1 cellular context compared by ENCODE assay signal in the genomic region with DNA sequence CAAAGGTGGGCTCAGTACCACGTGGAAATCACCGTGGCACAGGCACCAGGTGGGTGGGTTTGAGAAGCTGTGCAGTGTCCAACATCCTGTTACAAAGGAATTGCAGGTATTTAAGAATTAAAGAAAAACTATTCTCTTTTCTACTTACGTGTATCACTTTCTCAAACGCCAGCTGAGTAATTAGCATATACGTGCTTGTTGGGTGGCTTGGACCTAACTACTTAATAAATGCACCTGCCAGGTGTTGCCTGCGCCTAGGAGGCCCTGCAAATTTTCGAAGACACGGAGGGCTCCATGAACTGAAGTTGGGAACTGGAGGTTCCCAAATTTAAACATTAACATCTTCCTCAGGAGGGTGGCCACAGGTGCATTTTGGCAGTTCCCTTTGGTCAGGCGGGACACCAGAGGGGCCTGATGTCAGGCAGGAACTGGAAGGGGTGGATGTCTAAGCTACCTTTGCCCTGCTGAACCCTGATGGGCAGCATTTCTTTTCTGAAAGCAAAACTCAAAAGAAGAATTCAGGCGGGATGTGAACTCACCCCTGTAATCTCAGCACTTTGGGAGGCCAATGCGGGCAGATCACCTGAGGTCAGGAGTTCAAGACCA.
TF ChIP-seq lines count a peak whose summit lies in the region.

No MANE protein-coding gene starts in this region.

TF ChIP-seq in GM12878, 131 proteins besides CTCF, POLR2A, EP300 and RAD21 (continued from another document):
- TF ChIP-seq CUX1 (IDR thresholded peaks at IDR 0.05; ENCODE audit: insufficient replicate concordance, low read depth, low read length) (no peak), STAT3 (IDR thresholded peaks at IDR 0.05; ENCODE audit: low read depth, low read length) (no peak), MEF2A (IDR thresholded peaks at IDR 0.05; ENCODE audit: insufficient read depth, low read depth, low read length) (no peak), NR2F1 (conservative IDR thresholded peaks at IDR 0.05) (no peak), CREM (IDR thresholded peaks at IDR 0.05; ENCODE audit: low read depth) (no peak), KDM1A (IDR thresholded peaks at IDR 0.05; ENCODE audit: borderline replicate concordance) (no peak), TBL1XR1 (IDR thresholded peaks at IDR 0.05; ENCODE audit: low read depth, low read length) (no peak), MEF2B (IDR thresholded peaks at IDR 0.05; ENCODE audit: partially characterized antibody, poor library complexity, severe bottlenecking) (no peak), ZNF622 (IDR thresholded peaks at IDR 0.05) (no peak), PAX5 (IDR thresholded peaks at IDR 0.05; ENCODE audit: borderline replicate concordance, low read depth, low read length) (no peak), CREB1 (IDR thresholded peaks at IDR 0.05; ENCODE audit: low read depth) (no peak), ZNF384 (IDR thresholded peaks at IDR 0.05; ENCODE audit: borderline replicate concordance, low read depth, low read length) (no peak), RFX5 (IDR thresholded peaks at IDR 0.05; ENCODE audit: low read depth, low read length) (no peak), SREBF1 (IDR thresholded peaks at IDR 0.05; ENCODE audit: low read length) (no peak)
- TF ChIP-seq, protein P1, sequence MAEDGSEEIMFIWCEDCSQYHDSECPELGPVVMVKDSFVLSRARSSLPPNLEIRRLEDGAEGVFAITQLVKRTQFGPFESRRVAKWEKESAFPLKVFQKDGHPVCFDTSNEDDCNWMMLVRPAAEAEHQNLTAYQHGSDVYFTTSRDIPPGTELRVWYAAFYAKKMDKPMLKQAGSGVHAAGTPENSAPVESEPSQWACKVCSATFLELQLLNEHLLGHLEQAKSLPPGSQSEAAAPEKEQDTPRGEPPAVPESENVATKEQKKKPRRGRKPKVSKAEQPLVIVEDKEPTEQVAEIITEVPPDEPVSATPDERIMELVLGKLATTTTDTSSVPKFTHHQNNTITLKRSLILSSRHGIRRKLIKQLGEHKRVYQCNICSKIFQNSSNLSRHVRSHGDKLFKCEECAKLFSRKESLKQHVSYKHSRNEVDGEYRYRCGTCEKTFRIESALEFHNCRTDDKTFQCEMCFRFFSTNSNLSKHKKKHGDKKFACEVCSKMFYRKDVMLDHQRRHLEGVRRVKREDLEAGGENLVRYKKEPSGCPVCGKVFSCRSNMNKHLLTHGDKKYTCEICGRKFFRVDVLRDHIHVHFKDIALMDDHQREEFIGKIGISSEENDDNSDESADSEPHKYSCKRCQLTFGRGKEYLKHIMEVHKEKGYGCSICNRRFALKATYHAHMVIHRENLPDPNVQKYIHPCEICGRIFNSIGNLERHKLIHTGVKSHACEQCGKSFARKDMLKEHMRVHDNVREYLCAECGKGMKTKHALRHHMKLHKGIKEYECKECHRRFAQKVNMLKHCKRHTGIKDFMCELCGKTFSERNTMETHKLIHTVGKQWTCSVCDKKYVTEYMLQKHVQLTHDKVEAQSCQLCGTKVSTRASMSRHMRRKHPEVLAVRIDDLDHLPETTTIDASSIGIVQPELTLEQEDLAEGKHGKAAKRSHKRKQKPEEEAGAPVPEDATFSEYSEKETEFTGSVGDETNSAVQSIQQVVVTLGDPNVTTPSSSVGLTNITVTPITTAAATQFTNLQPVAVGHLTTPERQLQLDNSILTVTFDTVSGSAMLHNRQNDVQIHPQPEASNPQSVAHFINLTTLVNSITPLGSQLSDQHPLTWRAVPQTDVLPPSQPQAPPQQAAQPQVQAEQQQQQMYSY (CRISPR knock-in tag; IDR thresholded peaks at IDR 0.05) = no peak
TF ChIP-seq in GM12878: peak in this region for 0.
